ENCODE assay signal across 1 cellular context in genomic region chr20:5135363-5136012, GRCh38.
A peak's percentile ranks its signal among the peaks of the same experiment; 100 is the strongest.
TF ChIP-seq lines count a peak whose summit lies in the region.

No MANE protein-coding gene starts in this region.

TF ChIP-seq in GM12878, 131 proteins besides CTCF, POLR2A, EP300 and RAD21:
- TF ChIP-seq SKIL (IDR thresholded peaks at IDR 0.05; ENCODE audit: low read depth, poor library complexity, severe bottlenecking) (peak; percentile 22), CEBPZ (IDR thresholded peaks at IDR 0.05; ENCODE audit: low read depth, low read length) (no peak), CUX1 (IDR thresholded peaks at IDR 0.05; ENCODE audit: insufficient replicate concordance, low read depth, low read length) (no peak), FOXK2 (IDR thresholded peaks at IDR 0.05) (no peak), RCOR1 (conservative IDR thresholded peaks at IDR 0.05; ENCODE audit: low read depth, low read length) (no peak), MEF2B (IDR thresholded peaks at IDR 0.05; ENCODE audit: partially characterized antibody, poor library complexity, severe bottlenecking) (peak; percentile 92), CREB1 (IDR thresholded peaks at IDR 0.05; ENCODE audit: low read depth) (no peak), IKZF1 (conservative IDR thresholded peaks at IDR 0.05) (peak; percentile 28; the same call in 1 of the 2 replicates), PML (IDR thresholded peaks at IDR 0.05; ENCODE audit: low read length) (no peak), PKNOX1 (IDR thresholded peaks at IDR 0.05) (no peak), EZH2 (IDR thresholded peaks at IDR 0.05; ENCODE audit: borderline replicate concordance, control insufficient read depth, low read depth, low read length) (no peak), RUNX3 (IDR thresholded peaks at IDR 0.05; ENCODE audit: low read length) (no peak), ATF7 (IDR thresholded peaks at IDR 0.05; ENCODE audit: low read depth) (no peak), ASH2L (IDR thresholded peaks at IDR 0.05; ENCODE audit: borderline replicate concordance, low read depth) (no peak), HCFC1 (IDR thresholded peaks at IDR 0.05; ENCODE audit: low read length) (no peak), SMAD5 (IDR thresholded peaks at IDR 0.05; ENCODE audit: low read depth) (no peak)
